Comparison of ENCODE assay signal across 9 cellular contexts in the genomic region with DNA sequence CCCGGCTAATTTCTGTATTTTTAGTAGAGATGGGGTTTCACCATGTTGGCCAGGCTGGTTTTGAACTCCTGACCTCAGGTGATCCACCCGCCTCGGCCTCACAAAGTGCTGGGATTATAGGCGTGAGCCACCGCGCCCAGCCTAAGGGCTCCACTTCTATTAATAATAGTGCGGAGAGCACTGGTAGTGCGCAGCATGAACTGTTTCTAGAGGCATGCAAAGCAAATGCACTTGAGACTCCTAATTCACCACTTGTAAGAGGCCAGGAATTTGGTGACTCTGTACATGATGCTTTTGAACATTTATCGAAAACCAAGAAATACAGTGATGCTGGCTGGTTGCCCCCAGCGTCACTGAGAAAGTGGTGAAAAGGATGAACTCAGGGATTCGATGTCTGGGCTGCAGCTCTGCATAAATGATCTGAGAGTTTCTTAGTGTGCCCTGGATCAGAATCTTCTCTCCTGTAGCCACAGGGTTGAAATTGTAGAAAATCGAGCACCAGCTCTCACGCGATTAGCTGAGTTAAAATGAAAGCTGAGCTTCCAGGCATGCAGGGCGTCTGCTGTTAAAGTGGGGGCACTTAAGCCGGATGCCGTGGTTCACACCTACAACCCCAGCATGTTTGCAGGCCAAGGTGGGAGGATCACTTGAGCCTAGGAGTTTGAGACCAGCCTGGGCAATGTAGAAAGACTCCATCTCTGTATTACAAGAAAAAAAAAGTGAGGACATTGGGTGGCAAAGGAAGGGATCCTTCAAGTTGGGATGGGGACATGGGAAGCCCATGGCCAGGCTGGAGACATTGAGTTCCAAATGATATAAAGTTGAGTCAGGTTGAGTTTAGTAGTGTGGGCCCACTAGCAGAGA. TPM values are rescaled to one million over a fixed set of nuclear protein-coding genes. Genes with fewer than 3 reads are reported as not detected.
DNase-seq lines count a peak whose midpoint lies in the region; ATAC-seq and TF ChIP-seq lines count a peak whose summit lies in the region.
"Had no signal": no experiment of that assay in that cellular context is flagged by ENCODE, and none has a peak within 500 bp of the region (broad histone marks: within the 10 kb centered on the region; RNA-seq: fewer than 3 reads in every experiment).

No MANE protein-coding gene starts in this region.

- H3K9me3 Mint-ChIP-seq in activated CD4-positive, alpha-beta memory T cell treated with anti-CD3 and anti-CD28 coated beads, Interleukin-2, amount 10 ng/mL, durations not matched to agents 7 days and 5 days: no peaks in the 10 kb centered on the region

- intact Hi-C loops in aorta (cut with DNase I): no loop called here

- H3K4me3 ChIP-seq in tibial nerve (no peak overlapping the region), aorta (ENCODE audit: low read length in 2 of 2) (no peak overlapping the region)

- ATAC-seq in GM19463 (IDR thresholded peaks at IDR 0.05; ENCODE audit: unreplicated experiment) (peak; percentile 22), aorta (ENCODE audit: low FRiP score) (no peak)

- 90 to 94% methylated on average over 17 of the region's 17 CpGs for WGBS in tibial nerve, 2 donors
- 93 to 96% methylated on average over 17 of the region's 17 CpGs for WGBS in aorta, 2 donors

- H3K27ac ChIP-seq in tibial nerve: peak overlapping the region in 2 of 4 donors; percentile 97 to 99
- no peak overlapping the region for H3K27ac ChIP-seq in aorta (ENCODE audit: low read depth in 1 of 2, low read length in 2 of 2)

- H3K27me3 Mint-ChIP-seq in activated CD4-positive, alpha-beta memory T cell treated with anti-CD3 and anti-CD28 coated beads, Interleukin-2, amount 10 ng/mL, durations not matched to agents 7 days and 5 days: no peaks in the 10 kb centered on the region

- H3K36me3 ChIP-seq in tibial nerve: peaks cover 0 to 50% (median 0%) of the 10 kb centered on the region in 3 donors
- no peaks in the 10 kb centered on the region for H3K36me3 ChIP-seq in aorta (ENCODE audit: control insufficient read depth in 1 of 2, insufficient read depth in 2 of 2, low read length in 1 of 2)

- POLR2A ChIA-PET in activated CD4-positive, alpha-beta memory T cell treated with anti-CD3 and anti-CD28 coated beads, Interleukin-2, amount 10 ng/mL, durations not matched to agents 7 days and 5 days (lab: Charles Lee): interaction anchor here (0.8 to 20.7 kb wide), 16 partner anchors 5 to 164 kb away, joined by 3 to 390 read pairs (median 8); a partner anchor contains a TSS

- H3K4me3 Mint-ChIP-seq in activated CD4-positive, alpha-beta memory T cell treated with anti-CD3 and anti-CD28 coated beads, Interleukin-2, amount 10 ng/mL, durations not matched to agents 7 days and 5 days: peak overlapping the region; percentile 99

- H3K9me3 ChIP-seq in tibial nerve: no peaks in the 10 kb centered on the region
- H3K9me3 ChIP-seq in aorta (ENCODE audit: control insufficient read depth, low read length): no peaks in the 10 kb centered on the region
- H3K9me3 ChIP-seq: adrenal gland had no signal

- no peak for TF ChIP-seq CTCF in tibial nerve (IDR thresholded peaks at IDR 0.05)

- H3K4me1 ChIP-seq in tibial nerve (peaks cover 0 to 34% (median 31%) of the 10 kb centered on the region in 4 donors), aorta (ENCODE audit: control insufficient read depth in 1 of 2, insufficient read depth in 2 of 2, low read length in 2 of 2) (no peaks in the 10 kb centered on the region)

- CTCF ChIA-PET in activated CD4-positive, alpha-beta memory T cell treated with anti-CD3 and anti-CD28 coated beads, Interleukin-2, amount 10 ng/mL, durations not matched to agents 7 days and 5 days (lab: Charles Lee): interaction anchor here (2.4 to 4.3 kb wide), 2 partner anchors 11 to 164 kb away, joined by 5 to 33 read pairs; a partner anchor contains a TSS

- H3K27me3 ChIP-seq in tibial nerve (no peaks in the 10 kb centered on the region), aorta (ENCODE audit: control insufficient read depth in 1 of 2, insufficient read depth in 2 of 2, low read length in 1 of 2) (no peaks in the 10 kb centered on the region)
- H3K27me3 ChIP-seq: adrenal gland had no signal

- no peak for TF ChIP-seq EP300 in tibial nerve (IDR thresholded peaks at IDR 0.05)

- peaks cover 45% of the 10 kb centered on the region for H3K36me3 Mint-ChIP-seq in activated CD4-positive, alpha-beta memory T cell treated with anti-CD3 and anti-CD28 coated beads, Interleukin-2, amount 10 ng/mL, durations not matched to agents 7 days and 5 days (ENCODE audit: low read depth)

- peak overlapping the region; percentile 92 for H3K27ac Mint-ChIP-seq in activated CD4-positive, alpha-beta memory T cell treated with anti-CD3 and anti-CD28 coated beads, Interleukin-2, amount 10 ng/mL, durations not matched to agents 7 days and 5 days

- no peak for TF ChIP-seq POLR2A in tibial nerve (IDR thresholded peaks at IDR 0.05)

- H3K4me1 Mint-ChIP-seq in activated CD4-positive, alpha-beta memory T cell treated with anti-CD3 and anti-CD28 coated beads, Interleukin-2, amount 10 ng/mL, durations not matched to agents 7 days and 5 days: peaks cover 33% of the 10 kb centered on the region

- DNase-seq in activated CD4-positive, alpha-beta memory T cell treated with anti-CD3 and anti-CD28 coated beads, Interleukin-2, amount 10 ng/mL, durations not matched to agents 7 days and 5 days: peak; percentile 88
- DNase-seq in effector CD8-positive, alpha-beta T cell (lab: John Stamatoyannopoulos, UW): peak; percentile 16
- DNase-seq in stimulated activated CD8-positive, alpha-beta memory T cell treated with anti-CD3 and anti-CD28 coated beads, Interleukin-7, amount 100 ng/mL, for 4 hours (ENCODE audit: low read depth in 2 of 2): peak; percentile 53 to 69
- DNase-seq in tibial nerve (ENCODE audit: low spot score in 2 of 2) (no peak), NCI-H510A treated with DMSO at 0.1 percent for 48 hours (lab: John Stamatoyannopoulos, UW) (no peak), aorta (no peak)
- DNase-seq: adrenal gland, GOT3 had no signal

RNA-seq across cellular contexts. Expression of a gene that starts 4.8 kb away (rescaled TPM):
- total RNA-seq in activated CD4-positive, alpha-beta memory T cell treated with anti-CD3 and anti-CD28 coated beads, Interleukin-2, amount 10 ng/mL, durations not matched to agents 7 days and 5 days: 100 to 1,000 TPM; 787 to 849 TPM
- 100 to 1,000 TPM; 107 to 148 (median 119) TPM for total RNA-seq in tibial nerve
- 100 to 1,000 TPM; 160 to 231 TPM for total RNA-seq in aorta
- 10 to 100 TPM; 18.7 to 49.3 TPM for polyA plus RNA-seq in aorta

RNA-seq across cellular contexts. Expression of a gene that starts 45.2 kb away (rescaled TPM):
- 10 to 100 TPM; 16.0 to 20.0 TPM for total RNA-seq in activated CD4-positive, alpha-beta memory T cell treated with anti-CD3 and anti-CD28 coated beads, Interleukin-2, amount 10 ng/mL, durations not matched to agents 7 days and 5 days
- total RNA-seq in tibial nerve: 10 to 100 TPM; 14.4 to 44.7 (median 21.5) TPM
- total RNA-seq in aorta: 10 to 100 TPM; 14.3 to 34.0 TPM
- polyA plus RNA-seq in aorta: 10 to 100 TPM in 1 of 2 donors, 1 to 10 TPM in 1; 7.3 to 20.7 TPM

RNA-seq across cellular contexts. Expression of a gene that starts 45.3 kb away (rescaled TPM):
- 10 to 100 TPM; 56.5 to 61.1 TPM for total RNA-seq in activated CD4-positive, alpha-beta memory T cell treated with anti-CD3 and anti-CD28 coated beads, Interleukin-2, amount 10 ng/mL, durations not matched to agents 7 days and 5 days
- total RNA-seq in tibial nerve (10 to 100 TPM; 26.1 to 50.5 (median 34.6) TPM), aorta (10 to 100 TPM; 36.0 to 61.3 TPM)
- polyA plus RNA-seq in aorta: 10 to 100 TPM; 11.1 to 49.4 TPM

Comparison
In these comparisons a context has a peak if more than half of its experiments do, and no peak if none do; other contexts are left out.
1. DNase-seq: peak in activated CD4-positive, alpha-beta memory T cell treated with anti-CD3 and anti-CD28 coated beads, Interleukin-2, amount 10 ng/mL, durations not matched to agents 7 days and 5 days (single experiment), effector CD8-positive, alpha-beta T cell (single experiment) and stimulated activated CD8-positive, alpha-beta memory T cell treated with anti-CD3 and anti-CD28 coated beads, Interleukin-7, amount 100 ng/mL, for 4 hours (2 of 2); none in tibial nerve (0 of 2), NCI-H510A treated with DMSO at 0.1 percent for 48 hours (single experiment) and aorta (0 of 2).